8 cellular contexts compared by ENCODE assay signal in the genomic region with DNA sequence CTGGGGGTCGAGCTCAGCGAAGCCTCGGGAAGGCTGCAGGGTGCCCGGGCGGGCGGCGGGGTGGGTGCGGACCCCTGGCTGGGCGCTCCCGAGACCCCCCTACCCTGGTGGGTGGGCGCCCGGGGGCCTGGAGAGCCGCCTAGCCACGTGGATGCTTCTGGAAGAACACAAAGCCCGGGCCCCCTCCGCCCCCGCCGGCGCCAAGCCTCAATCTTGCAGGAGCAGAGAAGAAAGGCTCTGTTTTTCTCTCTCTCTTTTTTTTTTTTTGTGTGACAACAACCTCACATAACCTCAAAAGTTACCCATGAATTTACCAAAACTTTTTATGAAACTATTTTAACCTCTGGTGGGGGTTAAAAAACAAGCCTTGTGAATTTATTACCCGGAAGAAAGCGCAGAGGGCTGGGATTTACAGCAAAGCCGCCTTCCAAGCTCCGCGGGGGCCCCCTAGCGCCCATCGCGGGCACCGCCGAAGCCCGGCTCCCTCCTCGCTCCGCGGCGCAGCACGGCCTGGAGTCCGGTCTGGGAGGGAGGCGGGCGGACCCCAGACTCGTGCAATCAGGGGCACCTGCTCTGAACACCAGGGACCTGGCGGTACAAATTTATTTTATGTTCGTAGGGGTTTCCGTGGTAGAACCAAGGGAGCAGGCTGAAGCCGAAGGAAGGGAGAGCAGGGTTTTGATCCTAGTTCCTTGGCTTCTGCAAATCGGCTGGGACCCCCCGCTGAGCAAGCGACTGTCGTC. TPM values are rescaled to one million over a fixed set of nuclear protein-coding genes. Genes with fewer than 3 reads are reported as not detected.
DNase-seq lines count a peak whose midpoint lies in the region; ATAC-seq, FAIRE-seq and TF ChIP-seq lines count a peak whose summit lies in the region.

No MANE protein-coding gene starts in this region.

- H3K9me3 Mint-ChIP-seq in natural killer cell, result no peaks in the 10 kb centered on the region
- no peaks in the 10 kb centered on the region for H3K9me3 Mint-ChIP-seq in stimulated activated effector memory CD8-positive, alpha-beta T cell treated with anti-CD3 and anti-CD28 coated beads, Interleukin-12 subunit alpha, Interleukin-12 subunit beta, amount 100 ng/mL, for 72 hours

- peak overlapping the region; percentile 73 to 76 for H3K27ac Mint-ChIP-seq in natural killer cell
- H3K27ac Mint-ChIP-seq in stimulated activated effector memory CD8-positive, alpha-beta T cell treated with anti-CD3 and anti-CD28 coated beads, Interleukin-12 subunit alpha, Interleukin-12 subunit beta, amount 100 ng/mL, for 72 hours, result peak overlapping the region; percentile 68

- peak overlapping the region; percentile 37 for H3K4me3 ChIP-seq in fibroblast of mammary gland (ENCODE audit: control insufficient read depth, low read depth, low read length)

- ATAC-seq in GM19043 (IDR thresholded peaks at IDR 0.05; ENCODE audit: low read depth, unreplicated experiment) (peak; percentile 71), natural killer cell (peak; percentile 90 to 98 (median 96))
- peak; percentile 93 for ATAC-seq in stimulated activated effector memory CD8-positive, alpha-beta T cell treated with anti-CD3 and anti-CD28 coated beads, Interleukin-12 subunit alpha, Interleukin-12 subunit beta, amount 100 ng/mL, for 72 hours

- FAIRE-seq in HTR-8/SVneo (lab: Jason Lieb, UNC), result peak; percentile 86

- DNase-seq in Ammon's horn (ENCODE audit: low spot score), result peak; percentile 74
- peak; percentile 95 for DNase-seq in HTR-8/SVneo (ENCODE audit: insufficient read length, low spot score)
- DNase-seq in activated T-helper 1 cell treated with anti-CD3 and anti-CD28 coated beads, Interleukin-2, amount 50 U/mL, for 16 hours (ENCODE audit: low read depth in 1 of 2, low spot score in 1 of 2), result peak; percentile 66 to 73
- DNase-seq in fibroblast of mammary gland (ENCODE audit: low read depth), result peak; percentile 64
- peak; percentile 79 for DNase-seq in natural killer cell
- DNase-seq in stimulated activated effector memory CD8-positive, alpha-beta T cell treated with anti-CD3 and anti-CD28 coated beads, Interleukin-12 subunit alpha, Interleukin-12 subunit beta, amount 100 ng/mL, for 72 hours (ENCODE audit: low spot score in 2 of 2), result peak; percentile 90 to 91

- peak; percentile 63 for TF ChIP-seq CTCF in fibroblast of mammary gland (conservative IDR thresholded peaks at IDR 0.05; ENCODE audit: control insufficient read depth, insufficient read depth, low read depth, low read length)
- TF ChIP-seq CTCF in natural killer cell (IDR thresholded peaks at IDR 0.05), result peak; percentile 96

- H3K4me3 Mint-ChIP-seq in natural killer cell, result peak overlapping the region; percentile 93
- H3K4me3 Mint-ChIP-seq in stimulated activated effector memory CD8-positive, alpha-beta T cell treated with anti-CD3 and anti-CD28 coated beads, Interleukin-12 subunit alpha, Interleukin-12 subunit beta, amount 100 ng/mL, for 72 hours, result peak overlapping the region; percentile 65

- H3K4me1 Mint-ChIP-seq in natural killer cell, result peaks cover 30 to 33% of the 10 kb centered on the region in 2 donors
- H3K4me1 Mint-ChIP-seq in stimulated activated effector memory CD8-positive, alpha-beta T cell treated with anti-CD3 and anti-CD28 coated beads, Interleukin-12 subunit alpha, Interleukin-12 subunit beta, amount 100 ng/mL, for 72 hours, result peaks cover 21% of the 10 kb centered on the region

- H3K36me3 Mint-ChIP-seq in natural killer cell, result peaks cover 9% of the 10 kb centered on the region
- peaks cover 24% of the 10 kb centered on the region for H3K36me3 Mint-ChIP-seq in stimulated activated effector memory CD8-positive, alpha-beta T cell treated with anti-CD3 and anti-CD28 coated beads, Interleukin-12 subunit alpha, Interleukin-12 subunit beta, amount 100 ng/mL, for 72 hours

- intact Hi-C loops in natural killer cell (cut with micrococcal nuclease), result loop anchor here (1.0 to 10.0 kb wide), 3 partner anchors 134 to 268 kb away; no protein-coding TSS in a partner anchor

- no peaks in the 10 kb centered on the region for H3K27me3 Mint-ChIP-seq in natural killer cell (ENCODE audit: low read depth in 2 of 2)

TF ChIP-seq in PFSK-1, 5 proteins besides CTCF, POLR2A, EP300 and RAD21:
- TF ChIP-seq POLR2AphosphoS5 (IDR thresholded peaks at IDR 0.05; ENCODE audit: low read depth, low read length) (no peak), TAF1 (IDR thresholded peaks at IDR 0.05; ENCODE audit: borderline replicate concordance, insufficient read depth, low read length) (no peak), FOXP2 (optimal IDR thresholded peaks at IDR 0.05; ENCODE audit: borderline replicate concordance, extremely low read depth, extremely low read length, insufficient read depth) (peak; percentile 23)

RNA-seq across cellular contexts. Expression of a gene that starts 58.8 kb away (rescaled TPM):
- polyA plus RNA-seq in PFSK-1 (2012; ENCODE audit: insufficient read length, low read depth), result not detected
- 10 to 100 TPM; 24.8 to 42.0 (median 40.2) TPM for total RNA-seq in natural killer cell

Comparison
In these comparisons a context has a peak if more than half of its experiments do, and no peak if none do; other contexts are left out.
1. Peak in every context shown above with its lines: DNase-seq, ATAC-seq and H3K4me3 ChIP-seq.